ENCODE assay signal across 2 cellular contexts in genomic region chr19:35746087-35746462, GRCh38.
TF ChIP-seq lines count a peak whose summit lies in the region.

No MANE protein-coding gene starts in this region.

TF ChIP-seq in SK-N-SH, 30 proteins besides CTCF, POLR2A, EP300 and RAD21 (continued from another document):
- TF ChIP-seq REST (IDR thresholded peaks at IDR 0.05; ENCODE audit: low read depth, low read length), result no peak
- TF ChIP-seq SIN3A (IDR thresholded peaks at IDR 0.05; ENCODE audit: borderline replicate concordance, low read depth, low read length), result no peak
- TF ChIP-seq IRF3 (IDR thresholded peaks at IDR 0.05; ENCODE audit: low read depth, low read length), result no peak
- no peak for TF ChIP-seq RCOR1 (IDR thresholded peaks at IDR 0.05; ENCODE audit: low read length)
- TF ChIP-seq ZBTB33 (IDR thresholded peaks at IDR 0.05; ENCODE audit: borderline replicate concordance, low read depth), result no peak
- TF ChIP-seq MAX (IDR thresholded peaks at IDR 0.05; ENCODE audit: low read depth), result no peak
- no peak for TF ChIP-seq MEF2A (IDR thresholded peaks at IDR 0.05; ENCODE audit: borderline replicate concordance, low read depth)
- TF ChIP-seq NFIC (IDR thresholded peaks at IDR 0.05; ENCODE audit: borderline replicate concordance), result no peak
- no peak for TF ChIP-seq GATA2 (CRISPR knock-in tag; IDR thresholded peaks at IDR 0.05)

TF ChIP-seq in SK-N-SH treated with all-trans-retinoic acid at 6 μM for 48 hours, 23 proteins besides CTCF, POLR2A, EP300 and RAD21 (continued from another document):
- TF ChIP-seq CSRNP3 (CRISPR knock-in tag; IDR thresholded peaks at IDR 0.05) (no peak), TOX (CRISPR knock-in tag; IDR thresholded peaks at IDR 0.05; ENCODE audit: borderline replicate concordance) (no peak), TCF4 (CRISPR knock-in tag; IDR thresholded peaks at IDR 0.05; ENCODE audit: borderline replicate concordance) (no peak), RARB (CRISPR knock-in tag; IDR thresholded peaks at IDR 0.05) (no peak), ZNF8 (CRISPR knock-in tag; IDR thresholded peaks at IDR 0.05) (no peak), ARNTL (CRISPR knock-in tag; IDR thresholded peaks at IDR 0.05; ENCODE audit: borderline replicate concordance, low read depth) (no peak), ESRRG (CRISPR knock-in tag; IDR thresholded peaks at IDR 0.05) (no peak), PATZ1 (CRISPR knock-in tag; IDR thresholded peaks at IDR 0.05; ENCODE audit: borderline replicate concordance) (no peak), BACH2 (CRISPR knock-in tag; IDR thresholded peaks at IDR 0.05; ENCODE audit: borderline replicate concordance) (no peak), ZNF70 (CRISPR knock-in tag; IDR thresholded peaks at IDR 0.05) (no peak)
